Comparison of ENCODE assay signal across 21 cellular contexts in genomic region chr2:216463148-216463547, GRCh38.
"Had no signal": no experiment of that assay in that cellular context is flagged by ENCODE, and none has a peak within 500 bp of the region (broad histone marks: within the 10 kb centered on the region; RNA-seq: fewer than 3 reads in every experiment).

No MANE protein-coding gene starts in this region.

- H3K27me3 Mint-ChIP-seq: type B pancreatic cell had no signal

- FAIRE-seq: endothelial cell of umbilical vein had no signal

- H3K4me2 ChIP-seq: hepatocyte, neural progenitor cell, smooth muscle cell had no signal

- H3K27ac Mint-ChIP-seq: endodermal cell, neural progenitor cell, type B pancreatic cell had no signal

- H3K36me3 ChIP-seq: colonic mucosa, neural progenitor cell, ovary, uterus had no signal

- H3K79me2 ChIP-seq: hepatocyte had no signal

- H3K36me3 Mint-ChIP-seq: natural killer cell had no signal

- H3K9me3 Mint-ChIP-seq: natural killer cell, type B pancreatic cell had no signal

- H3K4me3 Mint-ChIP-seq: endodermal cell, natural killer cell, neural progenitor cell, type B pancreatic cell had no signal

- H3K27me3 ChIP-seq: colonic mucosa, hepatocyte, neural progenitor cell, ovary, uterus had no signal

- H3K4me1 ChIP-seq: colonic mucosa, neural progenitor cell, uterus had no signal

- H3K9ac ChIP-seq: neural progenitor cell had no signal

- H3K9me3 ChIP-seq: colonic mucosa, mucosa of descending colon, ovary, uterus had no signal

- ATAC-seq: left colon, mucosa of descending colon, natural killer cell had no signal

- DNase-seq: colonic mucosa; effector CD4-positive, alpha-beta T cell; endodermal cell; erythroblast; foreskin melanocyte; head of caudate nucleus; left colon; mammary epithelial cell; mucosa of descending colon; natural killer cell; nucleus accumbens; ovary; right cardiac atrium; stimulated activated CD4-positive, alpha-beta T cell treated with anti-CD3 and anti-CD28 coated beads, Interleukin-2, amount 100 ng/mL, for 48 hours; stimulated activated naive CD4-positive, alpha-beta T cell treated with Interleukin-2 at 50 U/mL for 16 hours; uterus had no signal

- H3K4me1 Mint-ChIP-seq: endodermal cell, natural killer cell, neural progenitor cell had no signal

- H3K4me3 ChIP-seq: colonic mucosa, hepatocyte, mucosa of descending colon, neural progenitor cell, ovary, smooth muscle cell, uterus had no signal

- H2AFZ ChIP-seq: hepatocyte, neural progenitor cell had no signal

- H3K27ac ChIP-seq: colonic mucosa, hepatocyte, neural progenitor cell, ovary, uterus had no signal
